In the genomic region with DNA sequence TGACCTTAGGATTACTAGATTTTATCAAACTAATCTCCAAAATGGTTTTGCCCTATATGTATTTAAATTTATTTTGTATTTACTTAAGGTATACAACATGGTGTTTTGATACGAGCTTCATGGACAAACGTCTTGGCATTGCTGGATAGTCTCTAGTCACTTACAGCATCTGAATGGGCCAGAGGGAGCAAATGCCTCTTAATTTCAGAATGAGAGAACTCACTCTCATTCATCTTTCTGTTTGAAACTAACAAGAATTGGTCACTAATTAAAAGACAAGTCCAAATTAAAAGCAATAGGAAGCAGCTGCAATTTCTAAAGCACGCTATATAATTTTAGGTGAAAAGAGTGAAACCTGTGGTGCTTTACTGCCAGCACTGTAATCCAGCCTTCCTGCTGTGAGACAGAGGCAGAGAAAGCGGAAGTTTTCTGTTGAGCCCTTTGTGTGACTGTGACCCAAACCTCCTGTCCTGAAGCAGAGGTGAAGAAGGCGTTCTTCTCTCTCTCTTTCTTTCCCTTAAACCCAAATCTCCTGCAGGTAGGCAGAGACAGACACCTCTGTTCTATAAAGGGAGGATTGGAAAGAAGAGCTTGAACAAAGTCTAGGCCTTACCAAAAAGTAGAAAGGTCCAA, we compare ENCODE assay signal across 15 cellular contexts.
DNase-seq lines count a peak whose midpoint lies in the region; ATAC-seq and TF ChIP-seq lines count a peak whose summit lies in the region.
"Had no signal": no experiment of that assay in that cellular context is flagged by ENCODE, and none has a peak within 500 bp of the region (broad histone marks: within the 10 kb centered on the region; RNA-seq: fewer than 3 reads in every experiment).

No MANE protein-coding gene starts in this region.

- H3K36me3 ChIP-seq in iPS-18a (ENCODE audit: control insufficient read depth, low read depth, low read length) (no peaks in the 10 kb centered on the region), WERI-Rb-1 (no peaks in the 10 kb centered on the region), SJCRH30 (no peaks in the 10 kb centered on the region)
- H3K36me3 ChIP-seq: MG63, ovary, spleen had no signal

- H3K9me3 ChIP-seq in iPS-18a (ENCODE audit: control insufficient read depth, low read depth, low read length), result no peaks in the 10 kb centered on the region
- no peaks in the 10 kb centered on the region for H3K9me3 ChIP-seq in WERI-Rb-1 (ENCODE audit: severe bottlenecking)
- no peaks in the 10 kb centered on the region for H3K9me3 ChIP-seq in SJCRH30 (replicated peaks)
- H3K9me3 ChIP-seq: MG63, ovary, spleen had no signal

- H3K9ac ChIP-seq in iPS-18a (ENCODE audit: low read length), result no peak overlapping the region

- in situ Hi-C loops in KBM-7 (cut with MboI; ENCODE audit: low pct_unique_long_range_greater_than_20kb, low sequenced_read_pairs), result no loop called here

- H3K27ac ChIP-seq in iPS-18a (ENCODE audit: low read length) (no peak overlapping the region), WERI-Rb-1 (no peak overlapping the region), SJCRH30 (no peak overlapping the region)
- H3K27ac ChIP-seq: C4-2B, ovary, spleen had no signal

- ATAC-seq in GM19324 (IDR thresholded peaks at IDR 0.05; ENCODE audit: low FRiP score, unreplicated experiment) (peak; percentile 85), HG02642 (IDR thresholded peaks at IDR 0.05; ENCODE audit: poor library complexity, unreplicated experiment) (peak; percentile 77)

- H3K27me3 ChIP-seq in iPS-18a (ENCODE audit: control insufficient read depth, insufficient read depth, low read length) (no peaks in the 10 kb centered on the region), WERI-Rb-1 (ENCODE audit: insufficient read depth, low read depth, severe bottlenecking) (no peaks in the 10 kb centered on the region), SJCRH30 (no peaks in the 10 kb centered on the region)
- H3K27me3 ChIP-seq: MG63, spleen had no signal

- DNase-seq in KBM-7, result peak; percentile 20
- DNase-seq in SKM-1 (lab: John Stamatoyannopoulos, UW; ENCODE audit: unreplicated experiment), result no peak
- no peak for DNase-seq in WERI-Rb-1
- no peak for DNase-seq in SJCRH30
- DNase-seq in stimulated activated CD4-positive, alpha-beta T cell treated with anti-CD3 and anti-CD28 coated beads, Interleukin-2, amount 100 ng/mL, for 24 hours, result no peak
- DNase-seq: EL, MG63, midbrain, NCI-H510A treated with DMSO at 0.1 percent for 48 hours, ovary, spleen had no signal

- peaks cover 30% of the 10 kb centered on the region for H3K4me1 ChIP-seq in iPS-18a (ENCODE audit: control insufficient read depth, low read depth, low read length)
- no peaks in the 10 kb centered on the region for H3K4me1 ChIP-seq in SJCRH30
- H3K4me1 ChIP-seq: spleen had no signal

- TF ChIP-seq CTCF in WERI-Rb-1 (IDR thresholded peaks at IDR 0.05; ENCODE audit: low read depth, low read length), result no peak

- H3K4me3 ChIP-seq in iPS-18a (ENCODE audit: low read length) (peak overlapping the region; percentile 29), WERI-Rb-1 (ENCODE audit: low read depth, low read length) (no peak overlapping the region), SJCRH30 (no peak overlapping the region)
- H3K4me3 ChIP-seq: MG63, ovary, spleen had no signal
